In genomic region chr1:204618148-204618760, GRCh38 we compare ENCODE assay signal across 18 cellular contexts.
A peak's percentile ranks its signal among the peaks of the same experiment; 100 is the strongest.
DNase-seq lines count a peak whose midpoint lies in the region; ATAC-seq, FAIRE-seq and TF ChIP-seq lines count a peak whose summit lies in the region.
"Had no signal": no experiment of that assay in that cellular context is flagged by ENCODE, and none has a peak within 500 bp of the region (broad histone marks: within the 10 kb centered on the region; RNA-seq: fewer than 3 reads in every experiment).

No MANE protein-coding gene starts in this region.

- H3K4me2 ChIP-seq in H1 (ENCODE audit: insufficient read depth in 1 of 2, low read depth in 2 of 2, low read length in 2 of 2), result no peak overlapping the region
- no peak overlapping the region for H3K4me2 ChIP-seq in mesenchymal stem cell (ENCODE audit: low read length, poor library complexity, severe bottlenecking)
- no peak overlapping the region for H3K4me2 ChIP-seq in osteoblast (ENCODE audit: insufficient read depth, low read length)

- no peak for DNase-seq in H1 (ENCODE audit: low read depth in 1 of 2, low spot score in 2 of 2)
- no peak for DNase-seq in mesenchymal stem cell
- peak; percentile 58 for DNase-seq in osteoblast (ENCODE audit: insufficient read length, low spot score, missing footprints)
- DNase-seq in aorta, result no peak
- no peak for DNase-seq in NCI-H748 (lab: John Stamatoyannopoulos, UW; ENCODE audit: unreplicated experiment)
- DNase-seq: Calu3; CD4-positive, alpha-beta memory T cell; COR-L47; DMS53; DMS79 treated with DMSO at 0.1 percent for 48 hours; GF-D8; GOT3; H7; HCEC 1CT had no signal

- H2BK15ac ChIP-seq in H1 (ENCODE audit: low read length) (no peak overlapping the region), mesenchymal stem cell (ENCODE audit: low read depth, poor library complexity, severe bottlenecking) (peak overlapping the region; percentile 91)

- H3K14ac ChIP-seq in H1 (ENCODE audit: insufficient read length), result no peak overlapping the region
- no peak overlapping the region for H3K14ac ChIP-seq in mesenchymal stem cell (ENCODE audit: low read length in 2 of 2)

- CTCF ChIA-PET in H1 (lab: Charles Lee; ENCODE audit: partially characterized antibody), result interaction anchor here (0.6 to 12.9 kb wide), 19 partner anchors 9 to 357 kb away, joined by 3 to 125 read pairs (median 5); no protein-coding TSS in a partner anchor

- no peaks in the 10 kb centered on the region for H3K9me3 Mint-ChIP-seq in activated T-helper 17 cell treated with anti-CD3 and anti-CD28 coated beads, Interleukin-2, amount 50 U/mL, for 72 hours

- H3K4me3 Mint-ChIP-seq in activated T-helper 17 cell treated with anti-CD3 and anti-CD28 coated beads, Interleukin-2, amount 50 U/mL, for 72 hours, result no peak overlapping the region
- H3K4me3 Mint-ChIP-seq: CD4-positive, alpha-beta memory T cell had no signal

- H3K4me1 ChIP-seq in H1 (replicated peaks in 1 of 4; ENCODE audit: control insufficient read depth in 3 of 4, insufficient read depth in 4 of 4, low read length in 3 of 4) (peaks cover 0 to 4% (median 1%) of the 10 kb centered on the region in 4 experiments; a peak in 3 of 7 replicates), mesenchymal stem cell (ENCODE audit: control insufficient read depth, insufficient read depth, low read depth, low read length) (peaks cover 3% of the 10 kb centered on the region), osteoblast (ENCODE audit: insufficient read depth, low read length) (peaks cover 3% of the 10 kb centered on the region), aorta (ENCODE audit: control insufficient read depth in 1 of 2, insufficient read depth in 2 of 2, low read length in 2 of 2) (no peaks in the 10 kb centered on the region)

- no peaks in the 10 kb centered on the region; a peak in 1 of 7 replicates for H3K27me3 ChIP-seq in H1 (replicated peaks in 1 of 4; ENCODE audit: control insufficient read depth in 3 of 4, extremely low read depth in 1 of 4, insufficient read depth in 3 of 4, low read length in 3 of 4)
- peaks cover 37 to 87% of the 10 kb centered on the region in 2 experiments for H3K27me3 ChIP-seq in mesenchymal stem cell (ENCODE audit: control insufficient read depth in 1 of 2, insufficient read depth in 1 of 2, low read length in 2 of 2)
- H3K27me3 ChIP-seq in osteoblast (ENCODE audit: insufficient read depth, low read length), result peaks cover 34% of the 10 kb centered on the region
- H3K27me3 ChIP-seq in aorta (ENCODE audit: control insufficient read depth in 1 of 2, insufficient read depth in 2 of 2, low read length in 1 of 2), result no peaks in the 10 kb centered on the region

- POLR2A ChIA-PET in H1 (lab: Charles Lee; ENCODE audit: partially characterized antibody), result interaction anchor here (1.0 kb wide), 1 partner anchor 9 kb away, joined by 3 read pairs; no protein-coding TSS in a partner anchor

- no peak for TF ChIP-seq CTCF in H1 (IDR thresholded peaks at IDR 0.05; ENCODE audit: control extremely low read depth in 1 of 3, insufficient read depth in 1 of 3, low read depth in 1 of 3, low read length in 3 of 3)
- TF ChIP-seq CTCF in osteoblast (IDR thresholded peaks at IDR 0.05; ENCODE audit: extremely low read depth, low read depth, low read length), result no peak

- H3K23ac ChIP-seq in H1 (ENCODE audit: insufficient read length) (no peak overlapping the region), mesenchymal stem cell (ENCODE audit: low read length in 2 of 2) (no peak overlapping the region)

- no peak overlapping the region for H4K5ac ChIP-seq in H1 (ENCODE audit: insufficient read length, low read depth, low read length)

- ATAC-seq in aorta (ENCODE audit: low FRiP score) (peak; percentile 30), HG03439 (IDR thresholded peaks at IDR 0.05; ENCODE audit: unreplicated experiment) (no peak)
- no peak for ATAC-seq in activated T-helper 17 cell treated with anti-CD3 and anti-CD28 coated beads, Interleukin-2, amount 50 U/mL, for 72 hours (replicated peaks)

- H3K79me2 ChIP-seq in H1 (ENCODE audit: control insufficient read depth in 1 of 2, insufficient read depth in 2 of 2, low read length in 2 of 2), result no peaks in the 10 kb centered on the region
- no peaks in the 10 kb centered on the region for H3K79me2 ChIP-seq in osteoblast (ENCODE audit: insufficient read depth, low read length)

- H2BK5ac ChIP-seq in H1 (ENCODE audit: low read depth, low read length) (no peak overlapping the region), mesenchymal stem cell (ENCODE audit: low read depth, low read length, poor library complexity, severe bottlenecking) (no peak overlapping the region)

- no peak overlapping the region for H3K4ac ChIP-seq in H1 (replicated peaks; ENCODE audit: insufficient read length, low read depth, low read length)
- no peak overlapping the region for H3K4ac ChIP-seq in mesenchymal stem cell (ENCODE audit: low read depth in 1 of 2, low read length in 2 of 2)

- H3K9ac ChIP-seq in H1 (replicated peaks in 1 of 4; ENCODE audit: extremely low read depth in 1 of 4, low read depth in 3 of 4, low read length in 3 of 4) (no peak overlapping the region), mesenchymal stem cell (ENCODE audit: low read length) (no peak overlapping the region)

- H3K27ac ChIP-seq in H1 (ENCODE audit: low read depth, low read length), result no peak overlapping the region
- no peak overlapping the region for H3K27ac ChIP-seq in mesenchymal stem cell (ENCODE audit: low read length, poor library complexity, severe bottlenecking)
- H3K27ac ChIP-seq in osteoblast (ENCODE audit: low read depth, low read length), result no peak overlapping the region
- no peak overlapping the region for H3K27ac ChIP-seq in aorta (ENCODE audit: low read depth in 1 of 2, low read length in 2 of 2)

- H2BK120ac ChIP-seq in H1 (replicated peaks; ENCODE audit: low read depth, low read length) (no peak overlapping the region), mesenchymal stem cell (ENCODE audit: low read depth, low read length) (no peak overlapping the region)

- H4K8ac ChIP-seq in H1 (ENCODE audit: extremely low read depth, insufficient read depth, low read length) (peak overlapping the region; percentile 12; the same call in 1 of the 2 replicates), mesenchymal stem cell (ENCODE audit: low read length) (peak overlapping the region; percentile 41)

- H4K91ac ChIP-seq in H1 (replicated peaks; ENCODE audit: insufficient read length, low read length) (no peak overlapping the region), mesenchymal stem cell (ENCODE audit: low read length) (no peak overlapping the region)

- WGBS in H1 (ENCODE audit: extremely low coverage in 1 of 2, insufficient coverage in 1 of 2, insufficient read length in 1 of 2, insufficient replicate concordance in 2 of 2, low coverage in 1 of 2, low lambda C conversion rate in 2 of 2, missing lambda C conversion rate in 1 of 2), 2 experiments, result 94% methylated on average over 20 of the region's 20 CpGs; no CpG with 5 or more reads in 1 of the 2 experiments
- WGBS in mesenchymal stem cell, result 94% methylated on average over 20 of the region's 20 CpGs
- 94% methylated on average over 20 of the region's 20 CpGs for WGBS in aorta, 2 donors

- intact Hi-C loops in aorta (cut with DNase I), result no loop called here

- no peaks in the 10 kb centered on the region for H4K20me1 ChIP-seq in H1 (replicated peaks in 1 of 2; ENCODE audit: control insufficient read depth in 1 of 2, insufficient read depth in 2 of 2, low read length in 2 of 2)
- H4K20me1 ChIP-seq in osteoblast (ENCODE audit: insufficient read depth, low read length), result no peaks in the 10 kb centered on the region

- H2BK20ac ChIP-seq in H1 (ENCODE audit: low read length), result no peak overlapping the region

- no peak for TF ChIP-seq POLR2A in H1 (IDR thresholded peaks at IDR 0.05; ENCODE audit: control extremely low read depth in 1 of 2, low read depth in 2 of 2, low read length in 2 of 2)

- H2BK12ac ChIP-seq in H1 (ENCODE audit: low read depth, low read length) (peak overlapping the region; percentile 43; the same call in 1 of the 2 replicates), mesenchymal stem cell (ENCODE audit: low read length in 2 of 2) (no peak overlapping the region)

- no peak overlapping the region for H2AK5ac ChIP-seq in H1 (ENCODE audit: low read depth, low read length)
- no peak overlapping the region for H2AK5ac ChIP-seq in mesenchymal stem cell (ENCODE audit: low read length, severe bottlenecking)

- H3K36me3 Mint-ChIP-seq in activated T-helper 17 cell treated with anti-CD3 and anti-CD28 coated beads, Interleukin-2, amount 50 U/mL, for 72 hours (ENCODE audit: low read depth), result no peaks in the 10 kb centered on the region

- no peak overlapping the region for H3K56ac ChIP-seq in H1 (replicated peaks; ENCODE audit: insufficient read length, low read depth, low read length)

- no peaks in the 10 kb centered on the region for H3K9me3 ChIP-seq in H1 (ENCODE audit: insufficient read depth in 2 of 2, low read depth in 1 of 2, low read length in 1 of 2)
- no peaks in the 10 kb centered on the region for H3K9me3 ChIP-seq in mesenchymal stem cell (ENCODE audit: control insufficient read depth, low read length)
- no peaks in the 10 kb centered on the region for H3K9me3 ChIP-seq in osteoblast (ENCODE audit: low read depth, low read length)
- H3K9me3 ChIP-seq in aorta (ENCODE audit: control insufficient read depth, low read length), result no peaks in the 10 kb centered on the region

- no peaks in the 10 kb centered on the region for H3K4me1 Mint-ChIP-seq in activated T-helper 17 cell treated with anti-CD3 and anti-CD28 coated beads, Interleukin-2, amount 50 U/mL, for 72 hours
- H3K4me1 Mint-ChIP-seq: CD4-positive, alpha-beta memory T cell had no signal

- H3K23me2 ChIP-seq in H1 (ENCODE audit: low read depth, low read length), result no peaks in the 10 kb centered on the region

- H3K79me1 ChIP-seq in H1 (ENCODE audit: low read depth, low read length), result no peaks in the 10 kb centered on the region
- H3K79me1 ChIP-seq in mesenchymal stem cell (replicated peaks; ENCODE audit: low read length, poor library complexity, severe bottlenecking), result no peaks in the 10 kb centered on the region

- FAIRE-seq in H1 (lab: Jason Lieb, UNC), result no peak
- FAIRE-seq: GM12891, GM18507 had no signal

- no peak overlapping the region for H3K27ac Mint-ChIP-seq in activated T-helper 17 cell treated with anti-CD3 and anti-CD28 coated beads, Interleukin-2, amount 50 U/mL, for 72 hours
- H3K27ac Mint-ChIP-seq: CD4-positive, alpha-beta memory T cell had no signal

- H3K18ac ChIP-seq in H1 (ENCODE audit: extremely low read depth, low read length) (no peak overlapping the region), mesenchymal stem cell (ENCODE audit: low read depth in 1 of 2, low read length in 2 of 2) (no peak overlapping the region)

- no peak for TF ChIP-seq EP300 in H1 (IDR thresholded peaks at IDR 0.05; ENCODE audit: borderline replicate concordance in 1 of 2, low read depth in 2 of 2, low read length in 2 of 2)

- H2AFZ ChIP-seq in H1 (ENCODE audit: low read length) (no peak overlapping the region), mesenchymal stem cell (ENCODE audit: low read depth, low read length) (no peak overlapping the region), osteoblast (ENCODE audit: low read length) (no peak overlapping the region)

- no peak for TF ChIP-seq RAD21 in H1 (IDR thresholded peaks at IDR 0.05 in 1 of 2, conservative IDR thresholded peaks at IDR 0.05 in 1 of 2; ENCODE audit: low read depth in 2 of 2, low read length in 2 of 2)

- no peak overlapping the region for H3K4me3 ChIP-seq in H1 (ENCODE audit: extremely low read depth in 1 of 4, insufficient read depth in 2 of 4, low read depth in 3 of 4, low read length in 4 of 4)
- no peak overlapping the region for H3K4me3 ChIP-seq in mesenchymal stem cell (ENCODE audit: insufficient read depth in 1 of 2, low read depth in 1 of 2, low read length in 2 of 2)
- no peak overlapping the region for H3K4me3 ChIP-seq in osteoblast (ENCODE audit: insufficient read depth, low read length)
- no peak overlapping the region for H3K4me3 ChIP-seq in aorta (ENCODE audit: low read length in 2 of 2)

- no peaks in the 10 kb centered on the region for H3K27me3 Mint-ChIP-seq in activated T-helper 17 cell treated with anti-CD3 and anti-CD28 coated beads, Interleukin-2, amount 50 U/mL, for 72 hours
- H3K27me3 Mint-ChIP-seq: CD4-positive, alpha-beta memory T cell had no signal

- H3K36me3 ChIP-seq in H1 (ENCODE audit: control insufficient read depth in 2 of 4, insufficient read depth in 4 of 4, low read length in 3 of 4) (no peaks in the 10 kb centered on the region), mesenchymal stem cell (ENCODE audit: control insufficient read depth in 1 of 2, insufficient read depth in 2 of 2, low read depth in 1 of 2, low read length in 2 of 2) (no peaks in the 10 kb centered on the region), osteoblast (ENCODE audit: insufficient read depth, low read length) (no peaks in the 10 kb centered on the region), aorta (ENCODE audit: control insufficient read depth in 1 of 2, insufficient read depth in 2 of 2, low read length in 1 of 2) (no peaks in the 10 kb centered on the region)
